Comparison of ENCODE assay signal across 5 cellular contexts in genomic region chr10:73713912-73714311, GRCh38. TPM values are rescaled to one million over a fixed set of nuclear protein-coding genes. Genes with fewer than 3 reads are reported as not detected.
"Had no signal": no experiment of that assay in that cellular context is flagged by ENCODE, and none has a peak within 500 bp of the region (broad histone marks: within the 10 kb centered on the region; RNA-seq: fewer than 3 reads in every experiment).

No MANE protein-coding gene starts in this region.

RNA-seq across cellular contexts. Expression of gene SYNPO2L, which starts 58.1 kb away (rescaled TPM):
- total RNA-seq: activated CD4-positive, alpha-beta memory T cell treated with anti-CD3 and anti-CD28 coated beads for 36 hours; activated CD4-positive, alpha-beta T cell treated with anti-CD3 and anti-CD28 coated beads, Interleukin-2, amount 10 ng/mL, durations not matched to agents 7 days and 5 days; activated naive CD4-positive, alpha-beta T cell treated with anti-CD3 and anti-CD28 coated beads, Interleukin-2, amount 50 U/mL, for 72 hours; M059J; NCI-H460 had no signal
